ENCODE assay signal across 16 cellular contexts in genomic region chr11:134780486-134781155, GRCh38.
"Had no signal": no experiment of that assay in that cellular context is flagged by ENCODE, and none has a peak within 500 bp of the region (broad histone marks: within the 10 kb centered on the region; RNA-seq: fewer than 3 reads in every experiment).

No MANE protein-coding gene starts in this region.

- H3K27me3 ChIP-seq: dorsolateral prefrontal cortex, neural progenitor cell, ovary, tibial nerve had no signal

- H3K9me3 ChIP-seq: ovary, tibial nerve had no signal

- DNase-seq: activated B cell treated with CpG ODN at 0.5 μM for 24 hours; activated CD4-positive, alpha-beta T cell treated with anti-CD3 and anti-CD28 coated beads for 48 hours; activated CD8-positive, alpha-beta memory T cell treated with anti-CD3 and anti-CD28 coated beads, Interleukin-2, amount 50 U/mL, for 4 hours; activated CD8-positive, alpha-beta T cell treated with anti-CD3 and anti-CD28 coated beads, Interleukin-2, amount 10 ng/mL, durations not matched to agents 7 days and 5 days; activated gamma-delta T cell treated with Interleukin-2 at 50 U/mL for 16 hours; activated T-cell treated with anti-CD3 and anti-CD28 coated beads, Interleukin-2, amount 50 U/mL, for 48 hours; dorsolateral prefrontal cortex; erythroblast; midbrain; ovary; stimulated activated CD4-positive, alpha-beta T cell treated with anti-CD3 and anti-CD28 coated beads, Interleukin-2, amount 100 ng/mL, for 48 hours; stimulated activated naive B cell treated with anti-CD40 and anti-IgM and Interleukin-4, amounts not matched to agents 10 μg/mL and 1 μg/mL and 100 μg/mL, for 72 hours had no signal

- H3K27ac ChIP-seq: dorsolateral prefrontal cortex, neural progenitor cell, ovary, tibial nerve had no signal

- H3K9ac ChIP-seq: neural progenitor cell had no signal

- H3K4me1 Mint-ChIP-seq: activated B cell treated with CpG ODN at 0.5 μM for 24 hours; stimulated activated naive B cell treated with anti-CD40 and anti-IgM and Interleukin-4, amounts not matched to agents 10 μg/mL and 1 μg/mL and 100 μg/mL, for 72 hours had no signal

- H3K9me3 Mint-ChIP-seq: activated B cell treated with CpG ODN at 0.5 μM for 24 hours; neural progenitor cell; stimulated activated naive B cell treated with anti-CD40 and anti-IgM and Interleukin-4, amounts not matched to agents 10 μg/mL and 1 μg/mL and 100 μg/mL, for 72 hours; T-helper 2 cell treated with Interferon-gamma antibody and Interleukin-4, amounts not matched to agents 5 μg/mL and 100 μg/mL, for 36 hours had no signal

- H3K4me3 Mint-ChIP-seq: activated B cell treated with CpG ODN at 0.5 μM for 24 hours; activated CD8-positive, alpha-beta T cell treated with anti-CD3 and anti-CD28 coated beads, Interleukin-2, amount 10 ng/mL, durations not matched to agents 7 days and 5 days; activated naive CD8-positive, alpha-beta T cell; neural progenitor cell; stimulated activated naive B cell treated with anti-CD40 and anti-IgM and Interleukin-4, amounts not matched to agents 10 μg/mL and 1 μg/mL and 100 μg/mL, for 72 hours; T-helper 2 cell treated with Interferon-gamma antibody and Interleukin-4, amounts not matched to agents 5 μg/mL and 100 μg/mL, for 36 hours had no signal

- ATAC-seq: activated CD8-positive, alpha-beta T cell treated with anti-CD3 and anti-CD28 coated beads, Interleukin-2, amount 10 ng/mL, durations not matched to agents 7 days and 5 days; stimulated activated naive B cell treated with anti-CD40 and anti-IgM and Interleukin-4, amounts not matched to agents 10 μg/mL and 1 μg/mL and 100 μg/mL, for 72 hours had no signal

- H3K4me1 ChIP-seq: neural progenitor cell, tibial nerve had no signal

- H3K36me3 Mint-ChIP-seq: activated naive CD8-positive, alpha-beta T cell; neural progenitor cell; stimulated activated naive B cell treated with anti-CD40 and anti-IgM and Interleukin-4, amounts not matched to agents 10 μg/mL and 1 μg/mL and 100 μg/mL, for 72 hours had no signal

- H3K27ac Mint-ChIP-seq: activated B cell treated with CpG ODN at 0.5 μM for 24 hours; activated CD8-positive, alpha-beta T cell treated with anti-CD3 and anti-CD28 coated beads, Interleukin-2, amount 10 ng/mL, durations not matched to agents 7 days and 5 days; activated naive CD8-positive, alpha-beta T cell; neural progenitor cell; stimulated activated naive B cell treated with anti-CD40 and anti-IgM and Interleukin-4, amounts not matched to agents 10 μg/mL and 1 μg/mL and 100 μg/mL, for 72 hours; T-helper 2 cell treated with Interferon-gamma antibody and Interleukin-4, amounts not matched to agents 5 μg/mL and 100 μg/mL, for 36 hours had no signal

- H3K36me3 ChIP-seq: neural progenitor cell, ovary, tibial nerve had no signal

- H3K4me3 ChIP-seq: dorsolateral prefrontal cortex, neural progenitor cell, ovary, tibial nerve had no signal
